Comparison of ENCODE assay signal across 8 cellular contexts in genomic region chr18:59988098-59988706, GRCh38.
DNase-seq lines count a peak whose midpoint lies in the region; ATAC-seq and TF ChIP-seq lines count a peak whose summit lies in the region.

No MANE protein-coding gene starts in this region.

- H3K36me3 ChIP-seq in A673 (ENCODE audit: insufficient read depth, low read length, poor library complexity, severe bottlenecking) (no peaks in the 10 kb centered on the region), brain microvascular endothelial cell (replicated peaks) (no peaks in the 10 kb centered on the region), left lung (no peaks in the 10 kb centered on the region)

- TF ChIP-seq CTCF in A673 (conservative IDR thresholded peaks at IDR 0.05; ENCODE audit: low read depth, low read length) (peak; percentile 97), GM12873 (IDR thresholded peaks at IDR 0.05; ENCODE audit: insufficient read depth, low read depth, low read length, missing control alignments) (peak; percentile 76), LNCAP (IDR thresholded peaks at IDR 0.05) (peak; percentile 97), brain microvascular endothelial cell (IDR thresholded peaks at IDR 0.05; ENCODE audit: low read depth, low read length, missing control alignments) (peak; percentile 89), left lung (IDR thresholded peaks at IDR 0.05) (peak; percentile 84 to 86)

- H3K27me3 ChIP-seq in A673 (replicated peaks; ENCODE audit: insufficient read depth, low read depth, low read length, poor library complexity) (no peaks in the 10 kb centered on the region), brain microvascular endothelial cell (replicated peaks) (peaks cover 2% of the 10 kb centered on the region), left lung (peaks cover 0 to 10% of the 10 kb centered on the region in 2 donors)

- no peaks in the 10 kb centered on the region for H3K9me3 ChIP-seq in A673 (ENCODE audit: low read depth, low read length, poor library complexity, severe bottlenecking)
- H3K9me3 ChIP-seq in left lung = no peaks in the 10 kb centered on the region

- peak; percentile 51 for DNase-seq in A673 (ENCODE audit: low spot score)
- peak; percentile 14 for DNase-seq in SKM-1 (lab: John Stamatoyannopoulos, UW; ENCODE audit: unreplicated experiment)
- peak; percentile 17 for DNase-seq in brain microvascular endothelial cell
- no peak for DNase-seq in left lung
- peak; percentile 12 to 20 (median 13) for DNase-seq in stimulated activated CD4-positive, alpha-beta T cell treated with anti-CD3 and anti-CD28 coated beads, TNF-alpha, amount 100 ng/mL, for 48 hours (ENCODE audit: low read depth in 3 of 3)

- BruUV-seq in A673 (replicated peaks; lab: Mats Ljungman, UMichigan) = no TSS peak

- no peaks in the 10 kb centered on the region for H3K4me1 ChIP-seq in A673 (ENCODE audit: insufficient read depth, low read length, poor library complexity, severe bottlenecking)
- H3K4me1 ChIP-seq in left lung = no peaks in the 10 kb centered on the region

- POLR2A ChIA-PET in A673 (lab: Charles Lee; ENCODE audit: low non-redundant PET) = no interaction called here

- H3K4me3 ChIP-seq in A673 (ENCODE audit: low read depth, low read length, poor library complexity, severe bottlenecking) (no peak overlapping the region), brain microvascular endothelial cell (ENCODE audit: low read depth, low read length) (no peak overlapping the region), left lung (no peak overlapping the region)

- H3K27ac ChIP-seq in A673 (ENCODE audit: low read depth, low read length, poor library complexity, severe bottlenecking) (no peak overlapping the region), brain microvascular endothelial cell (no peak overlapping the region), left lung (no peak overlapping the region)

- CTCF ChIA-PET in A673 (lab: Charles Lee) = interaction anchor here (0.8 kb wide), 1 partner anchor 561 kb away, joined by 3 read pairs; no protein-coding TSS in a partner anchor

- peak; percentile 84 for ATAC-seq in left lung
- no peak for ATAC-seq in HG03159 (IDR thresholded peaks at IDR 0.05; ENCODE audit: unreplicated experiment)

- in situ Hi-C loops in brain microvascular endothelial cell (cut with HindIII; ENCODE audit: low pct_ligation_motif_present, low sequenced_read_pairs) = no loop called here

- intact Hi-C loops in A673 (cut with micrococcal nuclease; ENCODE audit: unreplicated experiment) (loop anchor here (2.0 kb wide), 3 partner anchors 151 to 561 kb away; no protein-coding TSS in a partner anchor), left lung (cut with DNase I) (no loop called here)

Comparison
In these comparisons a context has a peak if more than half of its experiments do, and no peak if none do; other contexts are left out.
1. DNase-seq: peak in A673 (single experiment), SKM-1 (single experiment), brain microvascular endothelial cell (single experiment) and stimulated activated CD4-positive, alpha-beta T cell treated with anti-CD3 and anti-CD28 coated beads, TNF-alpha, amount 100 ng/mL, for 48 hours (3 of 3); none in left lung (0 of 2).
2. Peak in every context shown above with its lines, with median percentiles within 50 percentile points of each other: CTCF ChIP-seq.